26 cellular contexts compared by ENCODE assay signal in genomic region chr10:43819464-43820225, GRCh38.
A peak's percentile ranks its signal among the peaks of the same experiment; 100 is the strongest.
DNase-seq lines count a peak whose midpoint lies in the region; ATAC-seq, FAIRE-seq and TF ChIP-seq lines count a peak whose summit lies in the region.
"Had no signal": no experiment of that assay in that cellular context is flagged by ENCODE, and none has a peak within 500 bp of the region (broad histone marks: within the 10 kb centered on the region; RNA-seq: fewer than 3 reads in every experiment).

No MANE protein-coding gene starts in this region.

- no peaks in the 10 kb centered on the region for H3K36me3 Mint-ChIP-seq in activated CD4-positive, alpha-beta T cell treated with anti-CD3 and anti-CD28 coated beads, Interleukin-2, amount 10 ng/mL, durations not matched to agents 24 days and 14 days (ENCODE audit: low read depth)
- H3K36me3 Mint-ChIP-seq in neural progenitor cell: no peaks in the 10 kb centered on the region
- H3K36me3 Mint-ChIP-seq: CD14-positive monocyte; CD8-positive, alpha-beta memory T cell had no signal

- H3K4me1 ChIP-seq in neural progenitor cell (peaks cover 6% of the 10 kb centered on the region), kidney (ENCODE audit: control insufficient read depth in 1 of 2, insufficient read depth in 1 of 2, low read depth in 1 of 2, low read length in 2 of 2) (no peaks in the 10 kb centered on the region)
- H3K4me1 ChIP-seq: HAP-1, SJCRH30 had no signal

- no peaks in the 10 kb centered on the region for H3K27me3 ChIP-seq in neural progenitor cell
- H3K27me3 ChIP-seq: BE2C, MG63, SJCRH30 had no signal

- no peak overlapping the region for H3K27ac Mint-ChIP-seq in activated CD4-positive, alpha-beta T cell treated with anti-CD3 and anti-CD28 coated beads, Interleukin-2, amount 10 ng/mL, durations not matched to agents 24 days and 14 days
- peak overlapping the region; percentile 29 for H3K27ac Mint-ChIP-seq in neural progenitor cell
- H3K27ac Mint-ChIP-seq: CD14-positive monocyte had no signal

- H3K4me3 Mint-ChIP-seq in activated CD4-positive, alpha-beta T cell treated with anti-CD3 and anti-CD28 coated beads, Interleukin-2, amount 10 ng/mL, durations not matched to agents 24 days and 14 days: no peak overlapping the region
- H3K4me3 Mint-ChIP-seq in neural progenitor cell: no peak overlapping the region
- H3K4me3 Mint-ChIP-seq: CD14-positive monocyte had no signal

- H3K9me3 ChIP-seq in neural progenitor cell (ENCODE audit: low read depth) (no peaks in the 10 kb centered on the region), kidney (ENCODE audit: control insufficient read depth in 1 of 2, low read length in 2 of 2) (no peaks in the 10 kb centered on the region)
- H3K9me3 ChIP-seq: BE2C, HAP-1, MG63, SJCRH30 had no signal

- H3K36me3 ChIP-seq in neural progenitor cell (no peaks in the 10 kb centered on the region), kidney (ENCODE audit: control insufficient read depth in 1 of 2, insufficient read depth in 2 of 2, low read length in 2 of 2) (no peaks in the 10 kb centered on the region)
- H3K36me3 ChIP-seq: BE2C, HAP-1, MG63, SJCRH30 had no signal

- H3K4me3 ChIP-seq in neural progenitor cell (no peak overlapping the region), kidney (ENCODE audit: low read length in 2 of 2) (no peak overlapping the region)
- H3K4me3 ChIP-seq: GM23248, HAP-1, MG63, SJCRH30 had no signal

- ATAC-seq in GM18861 (IDR thresholded peaks at IDR 0.05; ENCODE audit: unreplicated experiment): no peak
- ATAC-seq: PC-3 had no signal

- no peaks in the 10 kb centered on the region for H3K9me3 Mint-ChIP-seq in activated CD4-positive, alpha-beta T cell treated with anti-CD3 and anti-CD28 coated beads, Interleukin-2, amount 10 ng/mL, durations not matched to agents 24 days and 14 days
- no peaks in the 10 kb centered on the region for H3K9me3 Mint-ChIP-seq in neural progenitor cell
- H3K9me3 Mint-ChIP-seq: CD14-positive monocyte; CD8-positive, alpha-beta memory T cell had no signal

- peaks cover 5% of the 10 kb centered on the region for H3K27me3 Mint-ChIP-seq in activated CD4-positive, alpha-beta T cell treated with anti-CD3 and anti-CD28 coated beads, Interleukin-2, amount 10 ng/mL, durations not matched to agents 24 days and 14 days
- peaks cover 5% of the 10 kb centered on the region for H3K27me3 Mint-ChIP-seq in neural progenitor cell (ENCODE audit: insufficient read depth, low read depth)
- H3K27me3 Mint-ChIP-seq: CD8-positive, alpha-beta memory T cell had no signal

- peaks cover 60% of the 10 kb centered on the region for H3K4me1 Mint-ChIP-seq in activated CD4-positive, alpha-beta T cell treated with anti-CD3 and anti-CD28 coated beads, Interleukin-2, amount 10 ng/mL, durations not matched to agents 24 days and 14 days
- H3K4me1 Mint-ChIP-seq in neural progenitor cell: peaks cover 13% of the 10 kb centered on the region

- peak overlapping the region; percentile 7 for H2AFZ ChIP-seq in neural progenitor cell (replicated peaks)
- H2AFZ ChIP-seq: GM23248 had no signal

- TF ChIP-seq CTCF in neural progenitor cell (IDR thresholded peaks at IDR 0.05) (no peak), kidney (IDR thresholded peaks at IDR 0.05; ENCODE audit: borderline replicate concordance, extremely low read depth, insufficient read depth) (no peak), GM13977 (IDR thresholded peaks at IDR 0.05; ENCODE audit: extremely low read depth, insufficient read depth, missing control alignments) (no peak)

- in situ Hi-C loops in GM13977 (cut with MboI; ENCODE audit: low pct_unique_long_range_greater_than_20kb, low sequenced_read_pairs, unreplicated experiment): no loop called here

- H4K20me1 ChIP-seq in neural progenitor cell (ENCODE audit: low read depth): no peaks in the 10 kb centered on the region

- H3F3A ChIP-seq in neural progenitor cell (ENCODE audit: low read depth): no peaks in the 10 kb centered on the region

- H3K4me2 ChIP-seq in neural progenitor cell: no peak overlapping the region

- peak; percentile 49 for DNase-seq in activated CD4-positive, alpha-beta T cell treated with anti-CD3 and anti-CD28 coated beads, Interleukin-2, amount 10 ng/mL, durations not matched to agents 24 days and 14 days
- no peak for DNase-seq in activated CD4-positive, alpha-beta T cell treated with anti-CD3 and anti-CD28 coated beads for 48 hours
- DNase-seq in islet precursor cell (peak; percentile 57), neural progenitor cell (ENCODE audit: low spot score) (peak; percentile 59), DMS53 (lab: John Stamatoyannopoulos, UW) (no peak), kidney (no peak), GM13977 (ENCODE audit: low spot score) (no peak)
- DNase-seq: 8988T; ACHN; BE2C; CD8-positive, alpha-beta memory T cell; DMS 273 treated with DMSO at 0.1 percent for 48 hours; DMS79 treated with DMSO at 0.1 percent for 48 hours; GM23248; KG1; MG63; NCI-H2029; NCI-H446 treated with DMSO at 0.1 percent for 48 hours; NCI-H82; NK-92 treated with Interleukin-12 subunit alpha and Interleukin-12 subunit beta, amount 100 ng/mL, for 24 hours; PC-3; SJCRH30 had no signal

- intact Hi-C loops in activated CD4-positive, alpha-beta T cell treated with anti-CD3 and anti-CD28 coated beads, Interleukin-2, amount 10 ng/mL, durations not matched to agents 24 days and 14 days (cut with micrococcal nuclease): loop anchor here (5.0 to 10.0 kb wide), 5 partner anchors 125 to 1265 kb away; partner anchors contain the start of gene ZNF33B
- intact Hi-C loops in kidney (cut with DNase I): no loop called here

- H3K27ac ChIP-seq in neural progenitor cell: no peak overlapping the region
- H3K27ac ChIP-seq in kidney (ENCODE audit: low read depth in 2 of 2, low read length in 2 of 2): no peak overlapping the region
- H3K27ac ChIP-seq: GM23248, SJCRH30 had no signal

- no peak overlapping the region for H3K9ac ChIP-seq in neural progenitor cell
- H3K9ac ChIP-seq in kidney (ENCODE audit: low read length in 2 of 2): no peak overlapping the region
- H3K9ac ChIP-seq: GM23248 had no signal

- H3K79me2 ChIP-seq in neural progenitor cell (ENCODE audit: low read depth): no peaks in the 10 kb centered on the region

- no peak for FAIRE-seq in kidney (lab: Jason Lieb, UNC)
- FAIRE-seq: GM12892 had no signal

Comparison
In these comparisons a context has a peak if more than half of its experiments do, and no peak if none do; other contexts are left out.
1. DNase-seq: peak in activated CD4-positive, alpha-beta T cell treated with anti-CD3 and anti-CD28 coated beads, Interleukin-2, amount 10 ng/mL, durations not matched to agents 24 days and 14 days (single experiment), islet precursor cell (single experiment) and neural progenitor cell (single experiment); none in activated CD4-positive, alpha-beta T cell treated with anti-CD3 and anti-CD28 coated beads for 48 hours (single experiment), DMS53 (single experiment), kidney (single experiment) and GM13977 (single experiment).